16 cellular contexts compared by ENCODE assay signal in the genomic region with DNA sequence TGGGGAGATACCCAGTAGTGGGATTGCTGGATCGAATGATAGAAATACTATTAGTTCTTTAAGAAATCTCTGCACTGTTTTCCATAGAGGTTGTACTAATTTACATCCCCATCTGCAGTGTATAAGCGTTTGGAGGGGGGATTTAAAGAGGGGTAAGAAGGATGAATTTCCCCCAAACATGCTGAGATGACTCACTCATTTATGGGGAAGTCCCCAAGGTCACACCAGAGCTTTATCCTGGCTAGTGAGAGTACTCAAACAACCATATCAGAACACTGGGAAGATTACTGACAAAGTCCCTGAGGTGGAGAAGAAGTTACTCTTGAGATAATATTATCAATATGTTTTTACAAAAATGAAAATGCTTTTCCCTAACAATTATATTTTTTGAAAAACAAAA. TPM values are rescaled to one million over a fixed set of nuclear protein-coding genes. Genes with fewer than 3 reads are reported as not detected.
"Had no signal": no experiment of that assay in that cellular context is flagged by ENCODE, and none has a peak within 500 bp of the region (broad histone marks: within the 10 kb centered on the region; RNA-seq: fewer than 3 reads in every experiment).

No MANE protein-coding gene starts in this region.

- ATAC-seq: lower lobe of right lung had no signal

- DNase-seq: activated CD4-positive, alpha-beta memory T cell treated with anti-CD3 and anti-CD28 coated beads, Interleukin-2, amount 10 ng/mL, durations not matched to agents 7 days and 5 days; activated naive CD4-positive, alpha-beta T cell treated with anti-CD3 and anti-CD28 coated beads, Interleukin-2, amount 50 U/mL, for 16 hours; activated T-cell treated with anti-CD3 and anti-CD28 coated beads for 4 hours; adrenal gland; immature natural killer cell; lower lobe of right lung; sigmoid colon; stimulated activated CD4-positive, alpha-beta T cell treated with anti-CD3 and anti-CD28 coated beads, Interleukin-2, amount 100 ng/mL, for 24 hours; stimulated activated naive CD4-positive, alpha-beta T cell; substantia nigra; transverse colon had no signal

- H3K9me3 ChIP-seq: adrenal gland, esophagus muscularis mucosa, lower lobe of right lung, sigmoid colon, transverse colon had no signal

- H3K4me1 ChIP-seq: adrenal gland, esophagus muscularis mucosa, lower lobe of right lung, sigmoid colon, transverse colon had no signal

- H3K4me1 Mint-ChIP-seq: activated CD4-positive, alpha-beta memory T cell treated with anti-CD3 and anti-CD28 coated beads, Interleukin-2, amount 10 ng/mL, durations not matched to agents 7 days and 5 days; immature natural killer cell; mesothelial cell of epicardium; neural crest cell had no signal

- H3K36me3 Mint-ChIP-seq: immature natural killer cell, mesothelial cell of epicardium had no signal

- H3K27ac Mint-ChIP-seq: activated CD4-positive, alpha-beta memory T cell treated with anti-CD3 and anti-CD28 coated beads, Interleukin-2, amount 10 ng/mL, durations not matched to agents 7 days and 5 days; immature natural killer cell; mesothelial cell of epicardium had no signal

- H3K27ac ChIP-seq: adrenal gland, esophagus muscularis mucosa, lower lobe of right lung, sigmoid colon, transverse colon, VCaP had no signal

- H3K4me3 Mint-ChIP-seq: activated CD4-positive, alpha-beta memory T cell treated with anti-CD3 and anti-CD28 coated beads, Interleukin-2, amount 10 ng/mL, durations not matched to agents 7 days and 5 days; immature natural killer cell; mesothelial cell of epicardium; neural crest cell had no signal

- H3K27me3 ChIP-seq: adrenal gland, sigmoid colon, transverse colon had no signal

- H3K36me3 ChIP-seq: adrenal gland, esophagus muscularis mucosa, sigmoid colon, transverse colon had no signal

- H3K9me3 Mint-ChIP-seq: activated CD4-positive, alpha-beta memory T cell treated with anti-CD3 and anti-CD28 coated beads, Interleukin-2, amount 10 ng/mL, durations not matched to agents 7 days and 5 days had no signal

- H3K4me3 ChIP-seq: adrenal gland, esophagus muscularis mucosa, lower lobe of right lung, sigmoid colon, transverse colon had no signal

RNA-seq across cellular contexts. Expression of a gene that starts 44.0 kb away (rescaled TPM):
- total RNA-seq: activated CD4-positive, alpha-beta memory T cell treated with anti-CD3 and anti-CD28 coated beads, Interleukin-2, amount 10 ng/mL, durations not matched to agents 7 days and 5 days; mesothelial cell of epicardium; neural crest cell; osteocyte; sigmoid colon had no signal
- polyA plus RNA-seq: adrenal gland, immature natural killer cell had no signal
